33 cellular contexts compared by ENCODE assay signal in the genomic region with DNA sequence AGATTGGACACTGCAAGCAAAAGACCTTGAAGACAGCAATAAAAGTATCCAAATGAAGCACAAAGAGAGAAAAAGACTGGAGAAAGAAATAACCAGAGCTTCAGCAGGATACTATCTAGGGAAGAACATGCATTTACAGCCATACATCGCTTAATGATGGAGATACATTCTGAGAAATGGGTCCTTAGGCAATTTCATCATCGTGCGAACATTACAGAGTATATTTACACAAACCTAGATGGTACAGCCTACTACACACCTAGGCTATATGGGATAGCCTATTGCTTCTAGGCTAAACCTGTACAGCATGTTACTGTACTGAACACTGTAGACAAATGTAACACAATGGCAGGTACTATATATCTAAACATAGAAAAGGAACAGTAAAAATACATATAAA. TPM values are rescaled to one million over a fixed set of nuclear protein-coding genes. Genes with fewer than 3 reads are reported as not detected.
DNase-seq lines count a peak whose midpoint lies in the region; ATAC-seq, FAIRE-seq and TF ChIP-seq lines count a peak whose summit lies in the region.
"Had no signal": no experiment of that assay in that cellular context is flagged by ENCODE, and none has a peak within 500 bp of the region (broad histone marks: within the 10 kb centered on the region; RNA-seq: fewer than 3 reads in every experiment).

No MANE protein-coding gene starts in this region.

- BruUV-seq in HepG2 (replicated peaks; lab: Mats Ljungman, UMichigan): no TSS peak
- BruUV-seq in GM12878 (replicated peaks; lab: Mats Ljungman, UMichigan): no TSS peak
- BruUV-seq in K562 (replicated peaks; lab: Mats Ljungman, UMichigan): no TSS peak

- H3K9me3 ChIP-seq in HepG2 (ENCODE audit: low read length) (no peaks in the 10 kb centered on the region), right lobe of liver (no peaks in the 10 kb centered on the region), HEK293 (ENCODE audit: control insufficient read depth, insufficient read depth, low read depth, low read length) (no peaks in the 10 kb centered on the region), GM12878 (replicated peaks; ENCODE audit: control insufficient read depth, insufficient read depth, low read length) (no peaks in the 10 kb centered on the region; the same call in 2 of the 3 replicates), K562 (replicated peaks; ENCODE audit: control insufficient read depth, insufficient read depth, low read depth, low read length) (no peaks in the 10 kb centered on the region)
- H3K9me3 ChIP-seq: A549, BE2C, Caco-2 had no signal

- RAD21 ChIA-PET in GM12878 (lab: Charles Lee; ENCODE audit: unreplicated experiment): no interaction called here

- in situ Hi-C loops in HepG2 (cut with HindIII; ENCODE audit: extremely low pct_ligation_motif_present, low pct_unique_long_range_greater_than_20kb): no loop called here
- in situ Hi-C loops in GM12878 (cut with MboI): no loop called here
- in situ Hi-C loops in K562 (cut with MboI): no loop called here

- H2AFZ ChIP-seq in HepG2 (ENCODE audit: low read length): no peak overlapping the region
- no peak overlapping the region for H2AFZ ChIP-seq in GM12878 (ENCODE audit: control insufficient read depth, low read depth, low read length)
- no peak overlapping the region for H2AFZ ChIP-seq in K562 (ENCODE audit: low read depth, low read length)

- POLR2A ChIA-PET in HepG2 (lab: Yijun Ruan, JAX) (interaction anchor here (1.7 kb wide), 1 partner anchor 11 kb away, joined by 11 read pairs; a partner anchor contains a TSS), HEK293 (lab: Yijun Ruan, JAX) (interaction anchor here (1.0 to 1.3 kb wide), 2 partner anchors 9 to 11 kb away, joined by 3 to 5 read pairs; no protein-coding TSS in a partner anchor), GM12878 (lab: Charles Lee) (interaction anchor here (4.0 kb wide), 1 partner anchor 12 kb away, joined by 19 read pairs; a partner anchor contains a TSS), K562 (lab: Yijun Ruan, JAX) (interaction anchor here (1.0 to 2.0 kb wide), 3 partner anchors 12 to 28 kb away, joined by 4 to 5 read pairs (median 5); no protein-coding TSS in a partner anchor)

- H3K4me3 ChIP-seq in HepG2 (replicated peaks in 1 of 3; ENCODE audit: insufficient read depth in 1 of 3, low read depth in 2 of 3, low read length in 3 of 3) (no peak overlapping the region), right lobe of liver (no peak overlapping the region), HEK293 (ENCODE audit: low read depth, low read length) (no peak overlapping the region), GM12878 (no peak overlapping the region), K562 (no peak overlapping the region)
- H3K4me3 ChIP-seq: A549; BLaER1; BLaER1 treated with 17β-estradiol and CSF1 and Interleukin-3, amounts not matched to agents 10 nM and 100 nM had no signal

- H3K27ac ChIP-seq in HepG2 (ENCODE audit: extremely low read length, insufficient read depth, low read length): no peak overlapping the region
- no peak overlapping the region for H3K27ac ChIP-seq in right lobe of liver
- no peak overlapping the region for H3K27ac ChIP-seq in HEK293 (ENCODE audit: extremely low read depth, low read depth, low read length)
- H3K27ac ChIP-seq in GM12878 (ENCODE audit: control insufficient read depth, insufficient read depth): no peak overlapping the region
- H3K27ac ChIP-seq in K562 (ENCODE audit: extremely low read depth, low read depth, low read length): no peak overlapping the region
- H3K27ac ChIP-seq: 22Rv1; A549; BLaER1; BLaER1 treated with 17β-estradiol and CSF1 and Interleukin-3, amounts not matched to agents 10 nM and 100 nM; C4-2B had no signal

- no peak for TF ChIP-seq RAD21 in HepG2 (CRISPR knock-in tag; IDR thresholded peaks at IDR 0.05)
- TF ChIP-seq RAD21 in GM12878 (IDR thresholded peaks at IDR 0.05; ENCODE audit: insufficient read depth, low read depth, low read length): no peak
- no peak for TF ChIP-seq RAD21 in K562 (CRISPR knock-in tag; conservative IDR thresholded peaks at IDR 0.05 in 1 of 2, IDR thresholded peaks at IDR 0.05 in 1 of 2)

- TF ChIP-seq CTCF in HepG2 (CRISPR knock-in tag; IDR thresholded peaks at IDR 0.05) (no peak), right lobe of liver (IDR thresholded peaks at IDR 0.05) (no peak), HEK293 (tag by site-specific recombination; IDR thresholded peaks at IDR 0.05) (no peak), GM12878 (IDR thresholded peaks at IDR 0.05 in 2 of 3, conservative IDR thresholded peaks at IDR 0.05 in 1 of 3; ENCODE audit: control insufficient read depth in 2 of 3, extremely low read depth in 1 of 3, insufficient read depth in 1 of 3, low read depth in 3 of 3, low read length in 3 of 3) (no peak), K562 (IDR thresholded peaks at IDR 0.05 in 2 of 3, conservative IDR thresholded peaks at IDR 0.05 in 1 of 3; ENCODE audit: insufficient read depth in 2 of 3, low read depth in 1 of 3, low read length in 3 of 3) (no peak)

- H3K9ac ChIP-seq in HepG2 (ENCODE audit: insufficient read depth, low read depth, low read length) (no peak overlapping the region), GM12878 (ENCODE audit: control insufficient read depth, insufficient read depth, low read length) (no peak overlapping the region), K562 (ENCODE audit: insufficient read depth in 1 of 2, low read depth in 2 of 2, low read length in 2 of 2) (no peak overlapping the region)
- H3K9ac ChIP-seq: BLaER1; BLaER1 treated with 17β-estradiol and CSF1 and Interleukin-3, amounts not matched to agents 10 nM and 100 nM had no signal

- H3K9me1 ChIP-seq in K562 (ENCODE audit: control insufficient read depth, insufficient read depth, low read length): no peaks in the 10 kb centered on the region

- intact Hi-C loops in HepG2 (cut with micrococcal nuclease; ENCODE audit: unreplicated experiment): no loop called here
- intact Hi-C loops in right lobe of liver (cut with DNase I): no loop called here
- intact Hi-C loops in GM12878 (cut with micrococcal nuclease; ENCODE audit: unreplicated experiment): no loop called here
- intact Hi-C loops in K562 (cut with micrococcal nuclease): no loop called here
- intact Hi-C loops in cardiac septum (cut with DNase I): no loop called here

- H3K36me3 ChIP-seq in HepG2 (replicated peaks in 1 of 2; ENCODE audit: control insufficient read depth in 1 of 2, insufficient read depth in 2 of 2, low read length in 2 of 2): peaks cover 0 to 18% of the 10 kb centered on the region in 2 experiments; a peak in 3 of 5 replicates
- no peaks in the 10 kb centered on the region for H3K36me3 ChIP-seq in right lobe of liver
- peaks cover 0 to 7% of the 10 kb centered on the region in 2 experiments; a peak in 2 of 3 replicates for H3K36me3 ChIP-seq in HEK293 (ENCODE audit: control insufficient read depth in 2 of 2, insufficient read depth in 1 of 2, low read length in 2 of 2)
- peaks cover 0 to 6% of the 10 kb centered on the region in 2 experiments; a peak in 1 of 4 replicates for H3K36me3 ChIP-seq in GM12878 (ENCODE audit: control insufficient read depth in 2 of 2, insufficient read depth in 2 of 2, low read length in 1 of 2)
- H3K36me3 ChIP-seq in K562 (ENCODE audit: control insufficient read depth, insufficient read depth, low read length): peaks cover 38% of the 10 kb centered on the region; the same call in 2 of the 3 replicates
- H3K36me3 ChIP-seq: BE2C had no signal

- peaks cover 72% of the 10 kb centered on the region for H3K4me1 ChIP-seq in HepG2 (ENCODE audit: insufficient read depth, low read length)
- no peaks in the 10 kb centered on the region for H3K4me1 ChIP-seq in right lobe of liver
- H3K4me1 ChIP-seq in HEK293 (ENCODE audit: control insufficient read depth, insufficient read depth, low read length): peaks cover 19% of the 10 kb centered on the region
- no peaks in the 10 kb centered on the region for H3K4me1 ChIP-seq in GM12878 (ENCODE audit: control insufficient read depth, insufficient read depth, low read length)
- peaks cover 0 to 6% of the 10 kb centered on the region in 2 experiments; a peak in 2 of 5 replicates for H3K4me1 ChIP-seq in K562 (replicated peaks in 1 of 2; ENCODE audit: control insufficient read depth in 2 of 2, insufficient read depth in 2 of 2, low read length in 2 of 2)
- H3K4me1 ChIP-seq: BE2C, Caco-2 had no signal

- H4K20me1 ChIP-seq in HepG2 (ENCODE audit: insufficient read depth, low read length) (peaks cover 42% of the 10 kb centered on the region), GM12878 (ENCODE audit: control insufficient read depth, insufficient read depth) (no peaks in the 10 kb centered on the region), K562 (replicated peaks; ENCODE audit: control insufficient read depth, insufficient read depth, low read length) (peaks cover 14% of the 10 kb centered on the region)

- H3K27me3 ChIP-seq in HepG2 (ENCODE audit: control insufficient read depth in 1 of 2, insufficient read depth in 2 of 2, low read length in 2 of 2) (no peaks in the 10 kb centered on the region), right lobe of liver (no peaks in the 10 kb centered on the region), GM12878 (replicated peaks in 1 of 2; ENCODE audit: control insufficient read depth in 2 of 2, insufficient read depth in 2 of 2, low read length in 1 of 2) (no peaks in the 10 kb centered on the region), K562 (ENCODE audit: control insufficient read depth in 2 of 2, insufficient read depth in 2 of 2, low read length in 2 of 2) (no peaks in the 10 kb centered on the region)
- H3K27me3 ChIP-seq: BE2C; BLaER1; BLaER1 treated with 17β-estradiol and CSF1 and Interleukin-3, amounts not matched to agents 10 nM and 100 nM had no signal

- 88% methylated on average over 3 of the region's 3 CpGs for WGBS in HepG2 (ENCODE audit: low lambda C conversion rate)
- WGBS in right lobe of liver (ENCODE audit: insufficient coverage, low coverage, low lambda C conversion rate, missing lambda C conversion rate): 88% methylated on average over 2 of the region's 3 CpGs
- 96% methylated on average over 3 of the region's 3 CpGs for WGBS in GM12878 (ENCODE audit: insufficient coverage, insufficient replicate concordance, low lambda C conversion rate, missing lambda C conversion rate)
- 76% methylated on average over 3 of the region's 3 CpGs for WGBS in K562 (ENCODE audit: insufficient coverage, low coverage, missing lambda C conversion rate)

- ATAC-seq in HepG2 (no peak), right lobe of liver (no peak), GM12878 (peak; percentile 12), K562 (peak; percentile 27)
- ATAC-seq: CD8-positive, alpha-beta T cell had no signal

- FAIRE-seq in HepG2 (lab: Jason Lieb, UNC) (no peak), GM12878 (lab: Jason Lieb, UNC) (no peak), K562 (lab: Jason Lieb, UNC) (no peak)
- FAIRE-seq: A549, D721Med had no signal

- SMC1A ChIA-PET in GM12878 (lab: Charles Lee; ENCODE audit: uncharacterized antibody, unreplicated experiment): interaction anchor here (1.1 to 3.4 kb wide), 4 partner anchors 9 to 98 kb away, joined by 3 to 15 read pairs (median 6); no protein-coding TSS in a partner anchor

- DNase-seq in HepG2 (ENCODE audit: low spot score) (no peak), right lobe of liver (no peak), GM12878 (ENCODE audit: low read depth, low spot score) (no peak), K562 (ENCODE audit: extremely low read depth in 1 of 4, low spot score in 3 of 4) (no peak), SIG-M5 (lab: John Stamatoyannopoulos, UW) (no peak), iPS-NIHi7 (ENCODE audit: extremely low spot score) (no peak), cardiac septum (ENCODE audit: low spot score) (no peak)
- DNase-seq: 8988T; ACHN; AML-193; BE2C; C1 segment of cervical spinal cord; Caco-2; Calu3; CD4-positive, alpha-beta memory T cell; CD4-positive, alpha-beta T cell; CD4-positive, CD25-positive, alpha-beta regulatory T cell; CD8-positive, alpha-beta memory T cell; CD8-positive, alpha-beta T cell; COR-L47; DMS 273 treated with DMSO at 0.1 percent for 48 hours; DMS153; DMS53; DMS79; DMS79 treated with DMSO at 0.1 percent for 48 hours; DND-41 had no signal

- H3K79me2 ChIP-seq in HepG2 (ENCODE audit: insufficient read depth, low read length): peaks cover 100% of the 10 kb centered on the region
- H3K79me2 ChIP-seq in GM12878 (ENCODE audit: control insufficient read depth, insufficient read depth, low read length): peaks cover 87% of the 10 kb centered on the region
- H3K79me2 ChIP-seq in K562 (ENCODE audit: control insufficient read depth, insufficient read depth, low read length): peaks cover 100% of the 10 kb centered on the region

- CTCF ChIA-PET in HepG2 (lab: Yijun Ruan, JAX; ENCODE audit: low intra/inter-chr PET ratio, low total read pairs) (no interaction called here), HEK293 (lab: Yijun Ruan, JAX) (no interaction called here), GM12878 (lab: Yijun Ruan, JAX) (no interaction called here), K562 (lab: Yijun Ruan, JAX; ENCODE audit: low intra/inter-chr PET ratio) (no interaction called here)

- TF ChIP-seq POLR2A in HepG2 (IDR thresholded peaks at IDR 0.05; ENCODE audit: insufficient read depth in 1 of 2, low read depth in 2 of 2, low read length in 2 of 2) (no peak), right lobe of liver (IDR thresholded peaks at IDR 0.05) (no peak), GM12878 (IDR thresholded peaks at IDR 0.05; ENCODE audit: low read depth, low read length) (no peak), K562 (conservative IDR thresholded peaks at IDR 0.05) (no peak)

- no peak overlapping the region; the same call in 1 of the 2 replicates for H3K4me2 ChIP-seq in HepG2 (ENCODE audit: low read depth, low read length)
- no peak overlapping the region for H3K4me2 ChIP-seq in GM12878 (ENCODE audit: control insufficient read depth, insufficient read depth)
- no peak overlapping the region for H3K4me2 ChIP-seq in K562 (ENCODE audit: insufficient read depth, low read length)
- H3K4me2 ChIP-seq: A549; BLaER1; BLaER1 treated with 17β-estradiol and CSF1 and Interleukin-3, amounts not matched to agents 10 nM and 100 nM had no signal

- TF ChIP-seq EP300 in HepG2 (IDR thresholded peaks at IDR 0.05; ENCODE audit: low read depth in 2 of 2, low read length in 2 of 2) (no peak), HepG2 (CRISPR knock-in tag; IDR thresholded peaks at IDR 0.05; ENCODE audit: borderline replicate concordance) (no peak), GM12878 (IDR thresholded peaks at IDR 0.05; ENCODE audit: borderline replicate concordance in 1 of 2, control insufficient read depth in 1 of 2, low read depth in 2 of 2, low read length in 2 of 2) (no peak), K562 (IDR thresholded peaks at IDR 0.05; ENCODE audit: low read length) (no peak)

RNA-seq across cellular contexts. Expression of a gene that starts 11.9 kb away (rescaled TPM):
- total RNA-seq in HepG2 (2016; rRNA removed; fragmentation: Illumina TruSeq; extraction: Trizol): 241 and 333 TPM in 2 replicates
- 129 and 154 TPM in 2 replicates for total RNA-seq in HepG2 (2016; cell fraction: cytosol; rRNA removed; fragmentation: Illumina TruSeq; extraction: Trizol; ENCODE audit: low read depth)
- total RNA-seq in HepG2 (2016; cell fraction: insoluble cytoplasmic fraction; rRNA removed; fragmentation: Illumina TruSeq; extraction: Trizol): 236 and 332 TPM in 2 replicates
- total RNA-seq in HepG2 (2016; cell fraction: membrane; rRNA removed; fragmentation: Illumina TruSeq; extraction: Trizol): 251 and 284 TPM in 2 replicates
- total RNA-seq in HepG2 (2016; cell fraction: nucleus; rRNA removed; fragmentation: Illumina TruSeq; extraction: Trizol): 155 and 160 TPM in 2 replicates
- polyA plus RNA-seq in HepG2 (2011; rRNA removed): 97.6 and 153 TPM in 2 replicates
- polyA plus RNA-seq in HepG2 (2011; cell fraction: cytosol; rRNA removed): 54.9 and 92.9 TPM in 2 replicates
- polyA plus RNA-seq in HepG2 (2011; cell fraction: nucleus; rRNA removed): 22.4 and 30.1 TPM in 2 replicates
- 253 and 333 TPM in 2 replicates for polyA plus RNA-seq in HepG2 (2012)
- polyA plus RNA-seq in HepG2 (2016; cell fraction: cytosol; fragmentation: Illumina TruSeq; extraction: Trizol; ENCODE audit: low read depth): 221 and 228 TPM in 2 replicates
- 393 and 400 TPM in 2 replicates for polyA plus RNA-seq in HepG2 (2016; cell fraction: insoluble cytoplasmic fraction; fragmentation: Illumina TruSeq; extraction: Trizol; ENCODE audit: low read depth)
- 292 and 328 TPM in 2 replicates for polyA plus RNA-seq in HepG2 (2016; cell fraction: membrane; fragmentation: Illumina TruSeq; extraction: Trizol; ENCODE audit: low read depth)
- polyA plus RNA-seq in HepG2 (2016; cell fraction: nucleus; fragmentation: Illumina TruSeq; extraction: Trizol; ENCODE audit: insufficient read depth, low read depth): 155 and 159 TPM in 2 replicates
- polyA minus RNA-seq in HepG2 (2011; rRNA and poly(A)+ RNA removed; ENCODE audit: low replicate concordance): 24.6 and 35.4 TPM in 2 replicates
- polyA minus RNA-seq in HepG2 (2011; cell fraction: cytosol; rRNA and poly(A)+ RNA removed): 67.6 and 77.8 TPM in 2 replicates
- 116 and 148 TPM in 2 replicates for polyA minus RNA-seq in HepG2 (2011; cell fraction: nucleus; rRNA and poly(A)+ RNA removed)
- 10 to 100 TPM; 22.2 to 60.8 (median 38.6) TPM for total RNA-seq in right lobe of liver
- total RNA-seq in GM12878 (2013; cell fraction: nucleolus; rRNA removed): 50.7 and 67.3 TPM in 2 replicates
- 107 and 132 TPM in 2 replicates for total RNA-seq in GM12878 (2014; rRNA removed)
- total RNA-seq in GM12878 (2014; rRNA removed; fragmentation: Illumina TruSeq; extraction: Trizol): 147 and 154 TPM in 2 replicates
- total RNA-seq in GM12878 (2021): 123 and 124 TPM in 2 replicates
- 104 TPM for polyA plus RNA-seq in GM12878 (2011; ENCODE audit: low read depth)
- polyA plus RNA-seq in GM12878 (2011; rRNA removed): 139 and 259 TPM in 2 replicates
- 38.0 and 47.8 TPM in 2 replicates for polyA plus RNA-seq in GM12878 (2011; cell fraction: cytosol; rRNA removed)
- 43.6 and 51.7 TPM in 2 replicates for polyA plus RNA-seq in GM12878 (2011; cell fraction: nucleus; rRNA removed)
- 114 and 147 TPM in 2 replicates for polyA plus RNA-seq in GM12878 (2012)
- polyA plus RNA-seq in GM12878 (2014; fragmentation: Illumina TruSeq; extraction: Trizol): 210 and 243 TPM in 2 replicates
- 100 to 1,000 TPM; 131 to 141 TPM for polyA plus RNA-seq in GM12878 (2014; fragmentation: Nextera tagmentation; extraction: Ambion mirVana)
- polyA plus RNA-seq in GM12878 (2014; rRNA removed): 144 and 146 TPM in 2 replicates
- 100 to 1,000 TPM; 218 to 238 TPM for polyA plus RNA-seq in GM12878 (2016; fragmentation: Nextera tagmentation; extraction: Ambion mirVana)
- polyA minus RNA-seq in GM12878 (2011; rRNA and poly(A)+ RNA removed): 66.6 and 109 TPM in 2 replicates
- polyA minus RNA-seq in GM12878 (2011; cell fraction: cytosol; rRNA and poly(A)+ RNA removed): 28.3 and 33.8 TPM in 2 replicates
- 28.3 and 44.6 TPM in 2 replicates for polyA minus RNA-seq in GM12878 (2011; cell fraction: nucleus; rRNA and poly(A)+ RNA removed)
- total RNA-seq in K562 (2011; cell fraction: chromatin; rRNA removed; ENCODE audit: low replicate concordance): 45.3 and 93.0 TPM in 2 replicates
- 23.7 and 26.2 TPM in 2 replicates for total RNA-seq in K562 (2011; cell fraction: nucleolus; rRNA removed)
- total RNA-seq in K562 (2011; cell fraction: nucleoplasm; rRNA removed): 50.8 and 59.4 TPM in 2 replicates
- 196 and 225 TPM in 2 replicates for total RNA-seq in K562 (2014; rRNA removed)
- 264 and 282 TPM in 2 replicates for total RNA-seq in K562 (2014; rRNA removed; fragmentation: Illumina TruSeq; extraction: Trizol)
- 205 and 225 TPM in 2 replicates for total RNA-seq in K562 (2015; rRNA removed; fragmentation: Illumina TruSeq; extraction: Trizol)
- 207 and 216 TPM in 2 replicates for total RNA-seq in K562 (2021)
- polyA plus RNA-seq in K562 (2011; rRNA removed): 272 and 334 TPM in 2 replicates
- 27.0 and 94.9 TPM in 2 replicates for polyA plus RNA-seq in K562 (2011; cell fraction: cytosol; rRNA removed)
- 31.0 and 71.1 TPM in 2 replicates for polyA plus RNA-seq in K562 (2011; cell fraction: nucleus; rRNA removed)
- polyA plus RNA-seq in K562 (2012): 242 and 284 TPM in 2 replicates
- 293 and 353 TPM in 2 replicates for polyA plus RNA-seq in K562 (2014; fragmentation: Illumina TruSeq; extraction: Trizol)
- polyA plus RNA-seq in K562 (2014; fragmentation: Nextera tagmentation; extraction: Ambion mirVana): 100 to 1,000 TPM; 208 to 222 TPM
- 270 and 272 TPM in 2 replicates for polyA plus RNA-seq in K562 (2014; rRNA removed)
- 313 and 366 TPM in 2 replicates for polyA minus RNA-seq in K562 (2011; rRNA and poly(A)+ RNA removed)
- 79.3 and 86.3 TPM in 2 replicates for polyA minus RNA-seq in K562 (2011; cell fraction: cytosol; rRNA and poly(A)+ RNA removed)
- polyA minus RNA-seq in K562 (2011; cell fraction: nucleus; rRNA and poly(A)+ RNA removed): 38.4 and 88.7 TPM in 2 replicates
- 51.2 TPM for total RNA-seq in cardiac septum

Comparison
In these comparisons a context has a peak if more than half of its experiments do, and no peak if none do; other contexts are left out.
1. ATAC-seq: peak in GM12878 (single experiment) and K562 (single experiment); none in HepG2 (single experiment) and right lobe of liver (0 of 4).